ENCODE assay signal across 1 cellular context in the genomic region with DNA sequence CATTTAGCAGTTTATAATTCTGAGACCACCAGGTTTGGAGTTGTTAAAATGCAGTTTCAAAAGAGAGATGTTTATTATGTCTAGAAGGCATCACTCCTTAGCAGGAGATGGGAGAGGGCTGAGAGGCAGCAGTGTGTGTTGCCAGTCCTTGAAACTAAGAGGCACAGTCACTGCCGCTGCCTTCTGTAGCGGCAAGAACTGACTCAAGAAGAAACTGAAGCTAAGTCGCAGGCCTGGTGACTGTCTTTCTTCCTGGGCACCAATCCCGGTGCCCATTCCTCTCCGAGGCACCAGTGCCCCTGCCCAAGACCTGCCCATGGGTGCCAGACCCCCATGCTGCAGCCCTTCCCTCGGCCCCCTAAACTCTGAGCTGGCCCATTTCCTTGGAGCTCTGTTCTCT.
TF ChIP-seq lines count a peak whose summit lies in the region.

No MANE protein-coding gene starts in this region.

TF ChIP-seq in GM23338, 12 proteins besides CTCF, POLR2A, EP300 and RAD21 (continued from another document):
- TF ChIP-seq, protein P1, sequence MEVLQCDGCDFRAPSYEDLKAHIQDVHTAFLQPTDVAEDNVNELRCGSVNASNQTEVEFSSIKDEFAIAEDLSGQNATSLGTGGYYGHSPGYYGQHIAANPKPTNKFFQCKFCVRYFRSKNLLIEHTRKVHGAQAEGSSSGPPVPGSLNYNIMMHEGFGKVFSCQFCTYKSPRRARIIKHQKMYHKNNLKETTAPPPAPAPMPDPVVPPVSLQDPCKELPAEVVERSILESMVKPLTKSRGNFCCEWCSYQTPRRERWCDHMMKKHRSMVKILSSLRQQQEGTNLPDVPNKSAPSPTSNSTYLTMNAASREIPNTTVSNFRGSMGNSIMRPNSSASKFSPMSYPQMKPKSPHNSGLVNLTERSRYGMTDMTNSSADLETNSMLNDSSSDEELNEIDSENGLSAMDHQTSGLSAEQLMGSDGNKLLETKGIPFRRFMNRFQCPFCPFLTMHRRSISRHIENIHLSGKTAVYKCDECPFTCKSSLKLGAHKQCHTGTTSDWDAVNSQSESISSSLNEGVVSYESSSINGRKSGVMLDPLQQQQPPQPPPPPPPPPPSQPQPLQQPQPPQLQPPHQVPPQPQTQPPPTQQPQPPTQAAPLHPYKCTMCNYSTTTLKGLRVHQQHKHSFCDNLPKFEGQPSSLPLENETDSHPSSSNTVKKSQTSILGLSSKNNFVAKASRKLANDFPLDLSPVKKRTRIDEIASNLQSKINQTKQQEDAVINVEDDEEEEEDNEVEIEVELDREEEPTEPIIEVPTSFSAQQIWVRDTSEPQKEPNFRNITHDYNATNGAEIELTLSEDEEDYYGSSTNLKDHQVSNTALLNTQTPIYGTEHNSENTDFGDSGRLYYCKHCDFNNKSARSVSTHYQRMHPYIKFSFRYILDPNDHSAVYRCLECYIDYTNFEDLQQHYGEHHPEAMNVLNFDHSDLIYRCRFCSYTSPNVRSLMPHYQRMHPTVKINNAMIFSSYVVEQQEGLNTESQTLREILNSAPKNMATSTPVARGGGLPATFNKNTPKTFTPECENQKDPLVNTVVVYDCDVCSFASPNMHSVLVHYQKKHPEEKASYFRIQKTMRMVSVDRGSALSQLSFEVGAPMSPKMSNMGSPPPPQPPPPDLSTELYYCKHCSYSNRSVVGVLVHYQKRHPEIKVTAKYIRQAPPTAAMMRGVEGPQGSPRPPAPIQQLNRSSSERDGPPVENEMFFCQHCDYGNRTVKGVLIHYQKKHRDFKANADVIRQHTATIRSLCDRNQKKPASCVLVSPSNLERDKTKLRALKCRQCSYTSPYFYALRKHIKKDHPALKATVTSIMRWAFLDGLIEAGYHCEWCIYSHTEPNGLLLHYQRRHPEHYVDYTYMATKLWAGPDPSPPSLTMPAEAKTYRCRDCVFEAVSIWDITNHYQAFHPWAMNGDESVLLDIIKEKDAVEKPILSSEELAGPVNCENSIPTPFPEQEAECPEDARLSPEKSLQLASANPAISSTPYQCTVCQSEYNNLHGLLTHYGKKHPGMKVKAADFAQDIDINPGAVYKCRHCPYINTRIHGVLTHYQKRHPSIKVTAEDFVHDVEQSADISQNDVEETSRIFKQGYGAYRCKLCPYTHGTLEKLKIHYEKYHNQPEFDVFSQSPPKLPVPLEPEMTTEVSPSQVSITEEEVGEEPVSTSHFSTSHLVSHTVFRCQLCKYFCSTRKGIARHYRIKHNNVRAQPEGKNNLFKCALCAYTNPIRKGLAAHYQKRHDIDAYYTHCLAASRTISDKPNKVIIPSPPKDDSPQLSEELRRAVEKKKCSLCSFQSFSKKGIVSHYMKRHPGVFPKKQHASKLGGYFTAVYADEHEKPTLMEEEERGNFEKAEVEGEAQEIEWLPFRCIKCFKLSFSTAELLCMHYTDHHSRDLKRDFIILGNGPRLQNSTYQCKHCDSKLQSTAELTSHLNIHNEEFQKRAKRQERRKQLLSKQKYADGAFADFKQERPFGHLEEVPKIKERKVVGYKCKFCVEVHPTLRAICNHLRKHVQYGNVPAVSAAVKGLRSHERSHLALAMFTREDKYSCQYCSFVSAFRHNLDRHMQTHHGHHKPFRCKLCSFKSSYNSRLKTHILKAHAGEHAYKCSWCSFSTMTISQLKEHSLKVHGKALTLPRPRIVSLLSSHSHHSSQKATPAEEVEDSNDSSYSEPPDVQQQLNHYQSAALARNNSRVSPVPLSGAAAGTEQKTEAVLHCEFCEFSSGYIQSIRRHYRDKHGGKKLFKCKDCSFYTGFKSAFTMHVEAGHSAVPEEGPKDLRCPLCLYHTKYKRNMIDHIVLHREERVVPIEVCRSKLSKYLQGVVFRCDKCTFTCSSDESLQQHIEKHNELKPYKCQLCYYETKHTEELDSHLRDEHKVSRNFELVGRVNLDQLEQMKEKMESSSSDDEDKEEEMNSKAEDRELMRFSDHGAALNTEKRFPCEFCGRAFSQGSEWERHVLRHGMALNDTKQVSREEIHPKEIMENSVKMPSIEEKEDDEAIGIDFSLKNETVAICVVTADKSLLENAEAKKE (CRISPR knock-in tag; IDR thresholded peaks at IDR 0.05), result no peak
- TF ChIP-seq ZNF114 (CRISPR knock-in tag; IDR thresholded peaks at IDR 0.05), result no peak
- TF ChIP-seq EZH2phosphoT487 (IDR thresholded peaks at IDR 0.05; ENCODE audit: unreplicated experiment), result no peak
- TF ChIP-seq, protein P2, sequence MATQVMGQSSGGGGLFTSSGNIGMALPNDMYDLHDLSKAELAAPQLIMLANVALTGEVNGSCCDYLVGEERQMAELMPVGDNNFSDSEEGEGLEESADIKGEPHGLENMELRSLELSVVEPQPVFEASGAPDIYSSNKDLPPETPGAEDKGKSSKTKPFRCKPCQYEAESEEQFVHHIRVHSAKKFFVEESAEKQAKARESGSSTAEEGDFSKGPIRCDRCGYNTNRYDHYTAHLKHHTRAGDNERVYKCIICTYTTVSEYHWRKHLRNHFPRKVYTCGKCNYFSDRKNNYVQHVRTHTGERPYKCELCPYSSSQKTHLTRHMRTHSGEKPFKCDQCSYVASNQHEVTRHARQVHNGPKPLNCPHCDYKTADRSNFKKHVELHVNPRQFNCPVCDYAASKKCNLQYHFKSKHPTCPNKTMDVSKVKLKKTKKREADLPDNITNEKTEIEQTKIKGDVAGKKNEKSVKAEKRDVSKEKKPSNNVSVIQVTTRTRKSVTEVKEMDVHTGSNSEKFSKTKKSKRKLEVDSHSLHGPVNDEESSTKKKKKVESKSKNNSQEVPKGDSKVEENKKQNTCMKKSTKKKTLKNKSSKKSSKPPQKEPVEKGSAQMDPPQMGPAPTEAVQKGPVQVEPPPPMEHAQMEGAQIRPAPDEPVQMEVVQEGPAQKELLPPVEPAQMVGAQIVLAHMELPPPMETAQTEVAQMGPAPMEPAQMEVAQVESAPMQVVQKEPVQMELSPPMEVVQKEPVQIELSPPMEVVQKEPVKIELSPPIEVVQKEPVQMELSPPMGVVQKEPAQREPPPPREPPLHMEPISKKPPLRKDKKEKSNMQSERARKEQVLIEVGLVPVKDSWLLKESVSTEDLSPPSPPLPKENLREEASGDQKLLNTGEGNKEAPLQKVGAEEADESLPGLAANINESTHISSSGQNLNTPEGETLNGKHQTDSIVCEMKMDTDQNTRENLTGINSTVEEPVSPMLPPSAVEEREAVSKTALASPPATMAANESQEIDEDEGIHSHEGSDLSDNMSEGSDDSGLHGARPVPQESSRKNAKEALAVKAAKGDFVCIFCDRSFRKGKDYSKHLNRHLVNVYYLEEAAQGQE (IDR thresholded peaks at IDR 0.05; ENCODE audit: unreplicated experiment), result no peak
